In the genomic region with DNA sequence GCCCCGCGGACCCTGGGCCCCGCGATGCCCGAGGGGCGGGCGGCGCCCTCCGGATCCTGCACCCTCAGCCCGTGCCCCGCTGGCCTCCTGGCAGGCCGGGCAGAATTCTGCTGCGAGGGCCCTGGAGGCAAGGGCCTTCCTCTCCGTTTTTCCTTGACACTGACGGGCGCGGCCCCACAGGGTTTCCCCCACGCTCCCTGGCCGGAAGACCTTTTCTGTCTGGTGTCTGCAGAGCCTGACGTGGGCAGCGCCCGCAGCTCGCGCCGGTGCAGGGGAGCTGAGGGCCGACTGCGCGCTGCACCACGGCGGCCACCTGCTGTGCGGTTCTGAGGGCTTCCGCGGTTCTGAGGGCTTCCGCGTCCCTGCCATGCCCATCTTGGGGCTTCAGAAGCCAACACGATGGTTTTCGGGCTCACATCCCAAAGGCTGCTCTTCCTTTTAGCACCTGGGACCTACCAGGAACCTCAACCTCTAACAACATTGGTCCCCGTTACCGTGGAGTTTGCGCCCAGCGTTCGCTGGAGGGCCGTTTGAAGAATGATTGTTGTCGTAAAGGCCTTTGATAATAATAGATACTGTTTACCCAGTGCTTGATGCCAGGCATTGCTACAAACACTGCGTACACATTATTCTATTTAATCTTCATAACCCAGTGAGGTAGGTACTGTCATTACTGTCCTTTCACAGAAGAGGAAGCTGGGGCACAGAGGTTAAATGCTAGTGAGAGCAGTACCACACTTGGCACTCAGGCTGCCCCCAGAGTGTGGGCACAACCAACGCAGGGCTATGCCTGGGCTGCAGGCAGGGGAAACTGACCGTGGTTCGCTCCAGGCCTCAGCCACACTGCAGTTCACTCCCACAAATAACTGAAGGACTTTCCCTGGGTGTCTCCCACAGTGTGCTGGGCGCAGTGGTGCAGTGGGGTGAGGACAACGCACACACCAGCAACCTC, we compare ENCODE assay signal across 1 cellular context.
A peak's percentile ranks its signal among the peaks of the same experiment; 100 is the strongest.
TF ChIP-seq lines count a peak whose summit lies in the region.

No MANE protein-coding gene starts in this region.

TF ChIP-seq in K562, 482 proteins besides CTCF, POLR2A, EP300 and RAD21 (continued from another document and continues in another):
- TF ChIP-seq ZNF76 (CRISPR knock-in tag; IDR thresholded peaks at IDR 0.05; ENCODE audit: borderline replicate concordance) (0 out of 2 replicates have a peak, but pooled peaks have one; percentile 60), ZNF232 (CRISPR knock-in tag; IDR thresholded peaks at IDR 0.05) (0 out of 2 replicates have a peak, but pooled peaks have one; percentile 45), LARP7 (IDR thresholded peaks at IDR 0.05) (no peak), ATF1 (CRISPR knock-in tag; IDR thresholded peaks at IDR 0.05) (no peak), ATF1 (tag; IDR thresholded peaks at IDR 0.05) (peak; percentile 35; the same call in 1 of the 2 replicates), HES1 (IDR thresholded peaks at IDR 0.05; ENCODE audit: low read depth) (0 out of 2 replicates have a peak, but pooled peaks have one; percentile 12), MAZ (CRISPR knock-in tag; conservative IDR thresholded peaks at IDR 0.05 in 1 of 2, IDR thresholded peaks at IDR 0.05 in 1 of 2) (peak; percentile 18 to 43; a peak in 1 of 4 replicates), TFAP4 (CRISPR knock-in tag; IDR thresholded peaks at IDR 0.05; ENCODE audit: borderline replicate concordance) (0 out of 2 replicates have a peak, but pooled peaks have one; percentile 45), BRF1 (IDR thresholded peaks at IDR 0.05; ENCODE audit: borderline replicate concordance, extremely low read depth, insufficient read length) (no peak), ZNF324 (CRISPR knock-in tag; IDR thresholded peaks at IDR 0.05) (no peak), TEAD4 (IDR thresholded peaks at IDR 0.05; ENCODE audit: low read length) (no peak), TEAD4 (CRISPR knock-in tag; IDR thresholded peaks at IDR 0.05; ENCODE audit: borderline replicate concordance) (no peak), SMARCB1 (IDR thresholded peaks at IDR 0.05; ENCODE audit: insufficient read length, low read depth) (no peak), POLR2H (tag; IDR thresholded peaks at IDR 0.05; ENCODE audit: low read depth) (no peak), ZKSCAN3 (CRISPR knock-in tag; IDR thresholded peaks at IDR 0.05) (no peak), ZNF431 (CRISPR knock-in tag; IDR thresholded peaks at IDR 0.05) (0 out of 2 replicates have a peak, but pooled peaks have one; percentile 4), HMGN3 (IDR thresholded peaks at IDR 0.05; ENCODE audit: borderline replicate concordance, extremely low read depth, insufficient read length, low read depth, low read length) (no peak), RBFOX2 (IDR thresholded peaks at IDR 0.05; ENCODE audit: low read depth, low read length) (peak; percentile 64), PYGO2 (tag; IDR thresholded peaks at IDR 0.05) (no peak), SNRNP70 (optimal IDR thresholded peaks at IDR 0.05; ENCODE audit: low read depth, low read length) (no peak), ETV6 (IDR thresholded peaks at IDR 0.05; ENCODE audit: borderline replicate concordance in 1 of 2, low read depth in 2 of 2, low read length in 1 of 2) (no peak), ETV6 (CRISPR knock-in tag; IDR thresholded peaks at IDR 0.05; ENCODE audit: borderline replicate concordance) (peak; percentile 24; the same call in 1 of the 2 replicates), ZNF445 (CRISPR knock-in tag; IDR thresholded peaks at IDR 0.05; ENCODE audit: low read depth) (no peak), NR0B1 (IDR thresholded peaks at IDR 0.05; ENCODE audit: partially characterized antibody) (no peak), CBX8 (IDR thresholded peaks at IDR 0.05; ENCODE audit: borderline replicate concordance, extremely low read depth, low read depth, low read length, poor library complexity, severe bottlenecking) (no peak), CTBP1 (IDR thresholded peaks at IDR 0.05; ENCODE audit: borderline replicate concordance) (0 out of 2 replicates have a peak, but pooled peaks have one; percentile 20), ZNF583 (CRISPR knock-in tag; IDR thresholded peaks at IDR 0.05) (0 out of 2 replicates have a peak, but pooled peaks have one; percentile 19), ZBTB9 (CRISPR knock-in tag; IDR thresholded peaks at IDR 0.05) (peak; percentile 73; the same call in 1 of the 2 replicates), BHLHE40 (IDR thresholded peaks at IDR 0.05; ENCODE audit: low read length) (0 out of 2 replicates have a peak, but pooled peaks have one; percentile 3), HBP1 (CRISPR knock-in tag; IDR thresholded peaks at IDR 0.05) (no peak), E2F3 (CRISPR knock-in tag; IDR thresholded peaks at IDR 0.05) (no peak)
- TF ChIP-seq, protein P1, sequence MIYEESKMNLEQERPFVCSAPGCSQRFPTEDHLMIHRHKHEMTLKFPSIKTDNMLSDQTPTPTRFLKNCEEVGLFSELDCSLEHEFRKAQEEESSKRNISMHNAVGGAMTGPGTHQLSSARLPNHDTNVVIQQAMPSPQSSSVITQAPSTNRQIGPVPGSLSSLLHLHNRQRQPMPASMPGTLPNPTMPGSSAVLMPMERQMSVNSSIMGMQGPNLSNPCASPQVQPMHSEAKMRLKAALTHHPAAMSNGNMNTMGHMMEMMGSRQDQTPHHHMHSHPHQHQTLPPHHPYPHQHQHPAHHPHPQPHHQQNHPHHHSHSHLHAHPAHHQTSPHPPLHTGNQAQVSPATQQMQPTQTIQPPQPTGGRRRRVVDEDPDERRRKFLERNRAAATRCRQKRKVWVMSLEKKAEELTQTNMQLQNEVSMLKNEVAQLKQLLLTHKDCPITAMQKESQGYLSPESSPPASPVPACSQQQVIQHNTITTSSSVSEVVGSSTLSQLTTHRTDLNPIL (CRISPR knock-in tag; IDR thresholded peaks at IDR 0.05), result no peak
- TF ChIP-seq, protein P2, sequence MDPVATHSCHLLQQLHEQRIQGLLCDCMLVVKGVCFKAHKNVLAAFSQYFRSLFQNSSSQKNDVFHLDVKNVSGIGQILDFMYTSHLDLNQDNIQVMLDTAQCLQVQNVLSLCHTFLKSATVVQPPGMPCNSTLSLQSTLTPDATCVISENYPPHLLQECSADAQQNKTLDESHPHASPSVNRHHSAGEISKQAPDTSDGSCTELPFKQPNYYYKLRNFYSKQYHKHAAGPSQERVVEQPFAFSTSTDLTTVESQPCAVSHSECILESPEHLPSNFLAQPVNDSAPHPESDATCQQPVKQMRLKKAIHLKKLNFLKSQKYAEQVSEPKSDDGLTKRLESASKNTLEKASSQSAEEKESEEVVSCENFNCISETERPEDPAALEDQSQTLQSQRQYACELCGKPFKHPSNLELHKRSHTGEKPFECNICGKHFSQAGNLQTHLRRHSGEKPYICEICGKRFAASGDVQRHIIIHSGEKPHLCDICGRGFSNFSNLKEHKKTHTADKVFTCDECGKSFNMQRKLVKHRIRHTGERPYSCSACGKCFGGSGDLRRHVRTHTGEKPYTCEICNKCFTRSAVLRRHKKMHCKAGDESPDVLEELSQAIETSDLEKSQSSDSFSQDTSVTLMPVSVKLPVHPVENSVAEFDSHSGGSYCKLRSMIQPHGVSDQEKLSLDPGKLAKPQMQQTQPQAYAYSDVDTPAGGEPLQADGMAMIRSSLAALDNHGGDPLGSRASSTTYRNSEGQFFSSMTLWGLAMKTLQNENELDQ (CRISPR knock-in tag; IDR thresholded peaks at IDR 0.05; ENCODE audit: borderline replicate concordance), result peak; percentile 68; the same call in 1 of the 2 replicates
- TF ChIP-seq, protein P3, sequence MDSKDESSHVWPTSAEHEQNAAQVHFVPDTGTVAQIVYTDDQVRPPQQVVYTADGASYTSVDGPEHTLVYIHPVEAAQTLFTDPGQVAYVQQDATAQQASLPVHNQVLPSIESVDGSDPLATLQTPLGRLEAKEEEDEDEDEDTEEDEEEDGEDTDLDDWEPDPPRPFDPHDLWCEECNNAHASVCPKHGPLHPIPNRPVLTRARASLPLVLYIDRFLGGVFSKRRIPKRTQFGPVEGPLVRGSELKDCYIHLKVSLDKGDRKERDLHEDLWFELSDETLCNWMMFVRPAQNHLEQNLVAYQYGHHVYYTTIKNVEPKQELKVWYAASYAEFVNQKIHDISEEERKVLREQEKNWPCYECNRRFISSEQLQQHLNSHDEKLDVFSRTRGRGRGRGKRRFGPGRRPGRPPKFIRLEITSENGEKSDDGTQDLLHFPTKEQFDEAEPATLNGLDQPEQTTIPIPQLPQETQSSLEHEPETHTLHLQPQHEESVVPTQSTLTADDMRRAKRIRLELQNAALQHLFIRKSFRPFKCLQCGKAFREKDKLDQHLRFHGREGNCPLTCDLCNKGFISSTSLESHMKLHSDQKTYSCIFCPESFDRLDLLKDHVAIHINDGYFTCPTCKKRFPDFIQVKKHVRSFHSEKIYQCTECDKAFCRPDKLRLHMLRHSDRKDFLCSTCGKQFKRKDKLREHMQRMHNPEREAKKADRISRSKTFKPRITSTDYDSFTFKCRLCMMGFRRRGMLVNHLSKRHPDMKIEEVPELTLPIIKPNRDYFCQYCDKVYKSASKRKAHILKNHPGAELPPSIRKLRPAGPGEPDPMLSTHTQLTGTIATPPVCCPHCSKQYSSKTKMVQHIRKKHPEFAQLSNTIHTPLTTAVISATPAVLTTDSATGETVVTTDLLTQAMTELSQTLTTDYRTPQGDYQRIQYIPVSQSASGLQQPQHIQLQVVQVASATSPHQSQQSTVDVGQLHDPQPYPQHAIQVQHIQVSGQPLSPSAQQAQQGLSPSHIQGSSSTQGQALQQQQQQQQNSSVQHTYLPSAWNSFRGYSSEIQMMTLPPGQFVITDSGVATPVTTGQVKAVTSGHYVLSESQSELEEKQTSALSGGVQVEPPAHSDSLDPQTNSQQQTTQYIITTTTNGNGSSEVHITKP (IDR thresholded peaks at IDR 0.05; ENCODE audit: partially characterized antibody), result no peak
- TF ChIP-seq, protein P4, sequence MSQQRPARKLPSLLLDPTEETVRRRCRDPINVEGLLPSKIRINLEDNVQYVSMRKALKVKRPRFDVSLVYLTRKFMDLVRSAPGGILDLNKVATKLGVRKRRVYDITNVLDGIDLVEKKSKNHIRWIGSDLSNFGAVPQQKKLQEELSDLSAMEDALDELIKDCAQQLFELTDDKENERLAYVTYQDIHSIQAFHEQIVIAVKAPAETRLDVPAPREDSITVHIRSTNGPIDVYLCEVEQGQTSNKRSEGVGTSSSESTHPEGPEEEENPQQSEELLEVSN (IDR thresholded peaks at IDR 0.05; ENCODE audit: borderline replicate concordance in 1 of 2, extremely low read depth in 1 of 2, insufficient read depth in 1 of 2, insufficient read length in 1 of 2, low read depth in 1 of 2, low read length in 1 of 2, poor library complexity in 1 of 2, severe bottlenecking in 1 of 2), result no peak
- TF ChIP-seq, protein P5, sequence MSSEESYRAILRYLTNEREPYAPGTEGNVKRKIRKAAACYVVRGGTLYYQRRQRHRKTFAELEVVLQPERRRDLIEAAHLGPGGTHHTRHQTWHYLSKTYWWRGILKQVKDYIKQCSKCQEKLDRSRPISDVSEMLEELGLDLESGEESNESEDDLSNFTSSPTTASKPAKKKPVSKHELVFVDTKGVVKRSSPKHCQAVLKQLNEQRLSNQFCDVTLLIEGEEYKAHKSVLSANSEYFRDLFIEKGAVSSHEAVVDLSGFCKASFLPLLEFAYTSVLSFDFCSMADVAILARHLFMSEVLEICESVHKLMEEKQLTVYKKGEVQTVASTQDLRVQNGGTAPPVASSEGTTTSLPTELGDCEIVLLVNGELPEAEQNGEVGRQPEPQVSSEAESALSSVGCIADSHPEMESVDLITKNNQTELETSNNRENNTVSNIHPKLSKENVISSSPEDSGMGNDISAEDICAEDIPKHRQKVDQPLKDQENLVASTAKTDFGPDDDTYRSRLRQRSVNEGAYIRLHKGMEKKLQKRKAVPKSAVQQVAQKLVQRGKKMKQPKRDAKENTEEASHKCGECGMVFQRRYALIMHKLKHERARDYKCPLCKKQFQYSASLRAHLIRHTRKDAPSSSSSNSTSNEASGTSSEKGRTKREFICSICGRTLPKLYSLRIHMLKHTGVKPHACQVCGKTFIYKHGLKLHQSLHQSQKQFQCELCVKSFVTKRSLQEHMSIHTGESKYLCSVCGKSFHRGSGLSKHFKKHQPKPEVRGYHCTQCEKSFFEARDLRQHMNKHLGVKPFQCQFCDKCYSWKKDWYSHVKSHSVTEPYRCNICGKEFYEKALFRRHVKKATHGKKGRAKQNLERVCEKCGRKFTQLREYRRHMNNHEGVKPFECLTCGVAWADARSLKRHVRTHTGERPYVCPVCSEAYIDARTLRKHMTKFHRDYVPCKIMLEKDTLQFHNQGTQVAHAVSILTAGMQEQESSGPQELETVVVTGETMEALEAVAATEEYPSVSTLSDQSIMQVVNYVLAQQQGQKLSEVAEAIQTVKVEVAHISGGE (CRISPR knock-in tag; IDR thresholded peaks at IDR 0.05), result no peak
